In the genomic region with DNA sequence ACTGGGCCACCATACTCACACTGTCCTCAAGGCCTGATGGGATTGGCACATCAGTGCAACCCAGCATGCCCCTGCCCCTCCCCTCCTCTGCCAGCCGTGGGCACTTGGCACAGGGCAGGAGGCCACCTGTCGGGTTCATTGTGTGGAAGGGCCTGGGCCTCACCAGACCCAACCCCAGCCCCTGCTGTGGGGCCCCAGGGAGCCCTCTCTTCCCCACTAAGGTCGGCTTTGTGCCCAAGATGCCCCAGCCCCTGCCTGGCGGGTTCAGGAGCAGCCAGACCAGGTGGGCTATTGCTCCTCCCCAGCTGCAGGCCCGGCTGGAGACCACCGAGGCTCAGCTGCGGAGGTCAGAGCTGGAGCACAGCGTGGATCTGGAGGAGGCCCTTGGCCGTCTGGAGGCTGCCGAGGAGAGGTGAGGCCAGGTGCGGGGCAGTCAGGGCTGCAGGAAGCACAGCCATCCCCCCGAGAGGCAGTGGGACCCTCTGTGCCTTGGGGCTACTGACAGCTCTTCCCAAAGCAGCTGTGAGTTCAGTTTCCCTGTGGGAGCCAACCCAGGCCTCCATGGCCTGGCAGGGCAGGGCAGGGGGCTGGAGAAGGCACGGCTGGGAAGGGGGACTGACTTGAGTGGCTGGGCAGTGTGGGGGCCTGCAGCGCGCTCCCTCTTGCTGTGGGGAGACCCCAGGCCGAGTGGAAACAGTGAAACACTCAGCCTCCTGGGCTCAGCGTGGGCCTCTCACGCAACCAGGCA, we compare ENCODE assay signal across 10 cellular contexts. TPM values are rescaled to one million over a fixed set of nuclear protein-coding genes. Genes with fewer than 3 reads are reported as not detected.
DNase-seq lines count a peak whose midpoint lies in the region; ATAC-seq and TF ChIP-seq lines count a peak whose summit lies in the region.
"Had no signal": no experiment of that assay in that cellular context is flagged by ENCODE, and none has a peak within 500 bp of the region (broad histone marks: within the 10 kb centered on the region; RNA-seq: fewer than 3 reads in every experiment).

No MANE protein-coding gene starts in this region.

- no peaks in the 10 kb centered on the region for H3K36me3 ChIP-seq in SK-N-SH (replicated peaks in 1 of 2; ENCODE audit: control insufficient read depth in 1 of 2, insufficient read depth in 2 of 2, low read length in 1 of 2)

- no peaks in the 10 kb centered on the region for H3K27me3 ChIP-seq in SK-N-SH (ENCODE audit: insufficient read depth)

- no peak for TF ChIP-seq RAD21 in SK-N-SH (IDR thresholded peaks at IDR 0.05; ENCODE audit: low read length)

- intact Hi-C loops in head of caudate nucleus (cut with DNase I) = no loop called here

- no peak overlapping the region for H3K4me3 ChIP-seq in SK-N-SH (ENCODE audit: low read depth in 2 of 2, low read length in 1 of 2)

- H3K4me2 ChIP-seq in SK-N-SH = no peak overlapping the region

- H3K9me2 ChIP-seq in SK-N-SH = no peaks in the 10 kb centered on the region

- H3K9ac ChIP-seq in SK-N-SH = no peak overlapping the region

- H3K9me3 ChIP-seq in SK-N-SH = no peaks in the 10 kb centered on the region

- H2AFZ ChIP-seq in SK-N-SH (ENCODE audit: low read depth) = no peak overlapping the region

- no peak for TF ChIP-seq EP300 in SK-N-SH (IDR thresholded peaks at IDR 0.05; ENCODE audit: borderline replicate concordance in 1 of 2, low read depth in 1 of 2, low read length in 1 of 2)

- H3K4me1 ChIP-seq in SK-N-SH (ENCODE audit: control insufficient read depth in 1 of 2, insufficient read depth in 2 of 2, low read depth in 1 of 2, low read length in 1 of 2) = peaks cover 4 to 26% of the 10 kb centered on the region in 2 experiments; a peak in 2 of 4 replicates

- TF ChIP-seq CTCF in SK-N-SH (IDR thresholded peaks at IDR 0.05) = no peak

- DNase-seq in SK-N-SH (peak; percentile 30), NCI-H69 (lab: John Stamatoyannopoulos, UW) (peak; percentile 77), head of caudate nucleus (peak in 25 of 42 donors; percentile 0 to 30 (median 5)), retina (peak; percentile 1), midbrain (lab: John Stamatoyannopoulos, UW) (no peak), NCI-H2227 treated with DMSO at 0.1 percent for 48 hours (lab: John Stamatoyannopoulos, UW) (no peak)
- DNase-seq: EL, mammary epithelial cell had no signal

- POLR2A ChIA-PET in SK-N-SH (lab: Yijun Ruan, JAX) = no interaction called here

- ATAC-seq in SK-N-SH treated with all-trans-retinoic acid at 6 μM for 48 hours (no peak), HG02970 (IDR thresholded peaks at IDR 0.05; ENCODE audit: low FRiP score, unreplicated experiment) (no peak)

- H3F3A ChIP-seq in SK-N-SH (replicated peaks; ENCODE audit: insufficient read depth) = peaks cover 5% of the 10 kb centered on the region

- no peak overlapping the region for H3K27ac ChIP-seq in SK-N-SH (ENCODE audit: low read depth in 2 of 2, low read length in 1 of 2)

- CTCF ChIA-PET in SK-N-SH (lab: Yijun Ruan, JAX) = interaction anchor here (0.6 to 1.9 kb wide), 3 partner anchors 8 to 342 kb away, joined by 3 to 10 read pairs (median 8); no protein-coding TSS in a partner anchor

- H3K79me2 ChIP-seq in SK-N-SH (ENCODE audit: insufficient read depth) = no peaks in the 10 kb centered on the region

- 60% methylated on average over 1 of the region's 18 CpGs for WGBS in SK-N-SH (ENCODE audit: low lambda C conversion rate)

- no peaks in the 10 kb centered on the region for H4K20me1 ChIP-seq in SK-N-SH (ENCODE audit: insufficient read depth)

TF ChIP-seq in SK-N-SH, 30 proteins besides CTCF, POLR2A, EP300 and RAD21:
- TF ChIP-seq, protein P1, sequence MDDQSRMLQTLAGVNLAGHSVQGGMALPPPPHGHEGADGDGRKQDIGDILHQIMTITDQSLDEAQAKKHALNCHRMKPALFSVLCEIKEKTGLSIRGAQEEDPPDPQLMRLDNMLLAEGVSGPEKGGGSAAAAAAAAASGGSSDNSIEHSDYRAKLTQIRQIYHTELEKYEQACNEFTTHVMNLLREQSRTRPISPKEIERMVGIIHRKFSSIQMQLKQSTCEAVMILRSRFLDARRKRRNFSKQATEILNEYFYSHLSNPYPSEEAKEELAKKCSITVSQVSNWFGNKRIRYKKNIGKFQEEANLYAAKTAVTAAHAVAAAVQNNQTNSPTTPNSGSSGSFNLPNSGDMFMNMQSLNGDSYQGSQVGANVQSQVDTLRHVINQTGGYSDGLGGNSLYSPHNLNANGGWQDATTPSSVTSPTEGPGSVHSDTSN (IDR thresholded peaks at IDR 0.05) = no peak
- TF ChIP-seq EZH2phosphoT487 (IDR thresholded peaks at IDR 0.05; ENCODE audit: borderline replicate concordance, low read depth) (no peak), SMC3 (IDR thresholded peaks at IDR 0.05; ENCODE audit: low read depth, low read length) (no peak), ELF1 (IDR thresholded peaks at IDR 0.05) (no peak), GABPA (IDR thresholded peaks at IDR 0.05; ENCODE audit: low read depth) (no peak), FOXM1 (IDR thresholded peaks at IDR 0.05; ENCODE audit: low read depth) (no peak), TCF12 (IDR thresholded peaks at IDR 0.05) (no peak)
- TF ChIP-seq, protein P2, sequence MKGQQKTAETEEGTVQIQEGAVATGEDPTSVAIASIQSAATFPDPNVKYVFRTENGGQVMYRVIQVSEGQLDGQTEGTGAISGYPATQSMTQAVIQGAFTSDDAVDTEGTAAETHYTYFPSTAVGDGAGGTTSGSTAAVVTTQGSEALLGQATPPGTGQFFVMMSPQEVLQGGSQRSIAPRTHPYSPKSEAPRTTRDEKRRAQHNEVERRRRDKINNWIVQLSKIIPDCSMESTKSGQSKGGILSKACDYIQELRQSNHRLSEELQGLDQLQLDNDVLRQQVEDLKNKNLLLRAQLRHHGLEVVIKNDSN (IDR thresholded peaks at IDR 0.05; ENCODE audit: borderline replicate concordance, low read depth) = no peak

TF ChIP-seq in SK-N-SH treated with all-trans-retinoic acid at 6 μM for 48 hours, 23 proteins besides CTCF, POLR2A, EP300 and RAD21 (continues in another document):
- TF ChIP-seq OSR1 (CRISPR knock-in tag; IDR thresholded peaks at IDR 0.05) = no peak
- no peak for TF ChIP-seq ARNTL (CRISPR knock-in tag; IDR thresholded peaks at IDR 0.05; ENCODE audit: borderline replicate concordance, low read depth)
- TF ChIP-seq ZFP30 (CRISPR knock-in tag; IDR thresholded peaks at IDR 0.05) = no peak
- TF ChIP-seq ZNF565 (CRISPR knock-in tag; conservative IDR thresholded peaks at IDR 0.05; ENCODE audit: low read depth) = no peak
- TF ChIP-seq, protein P3, sequence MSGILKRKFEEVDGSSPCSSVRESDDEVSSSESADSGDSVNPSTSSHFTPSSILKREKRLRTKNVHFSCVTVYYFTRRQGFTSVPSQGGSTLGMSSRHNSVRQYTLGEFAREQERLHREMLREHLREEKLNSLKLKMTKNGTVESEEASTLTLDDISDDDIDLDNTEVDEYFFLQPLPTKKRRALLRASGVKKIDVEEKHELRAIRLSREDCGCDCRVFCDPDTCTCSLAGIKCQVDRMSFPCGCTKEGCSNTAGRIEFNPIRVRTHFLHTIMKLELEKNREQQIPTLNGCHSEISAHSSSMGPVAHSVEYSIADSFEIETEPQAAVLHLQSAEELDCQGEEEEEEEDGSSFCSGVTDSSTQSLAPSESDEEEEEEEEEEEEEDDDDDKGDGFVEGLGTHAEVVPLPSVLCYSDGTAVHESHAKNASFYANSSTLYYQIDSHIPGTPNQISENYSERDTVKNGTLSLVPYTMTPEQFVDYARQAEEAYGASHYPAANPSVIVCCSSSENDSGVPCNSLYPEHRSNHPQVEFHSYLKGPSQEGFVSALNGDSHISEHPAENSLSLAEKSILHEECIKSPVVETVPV (CRISPR knock-in tag; IDR thresholded peaks at IDR 0.05) = no peak
- no peak for TF ChIP-seq ISL1 (CRISPR knock-in tag; IDR thresholded peaks at IDR 0.05)
- no peak for TF ChIP-seq ESRRG (CRISPR knock-in tag; IDR thresholded peaks at IDR 0.05)
- TF ChIP-seq ZFP3 (CRISPR knock-in tag; IDR thresholded peaks at IDR 0.05) = no peak
- TF ChIP-seq, protein P4, sequence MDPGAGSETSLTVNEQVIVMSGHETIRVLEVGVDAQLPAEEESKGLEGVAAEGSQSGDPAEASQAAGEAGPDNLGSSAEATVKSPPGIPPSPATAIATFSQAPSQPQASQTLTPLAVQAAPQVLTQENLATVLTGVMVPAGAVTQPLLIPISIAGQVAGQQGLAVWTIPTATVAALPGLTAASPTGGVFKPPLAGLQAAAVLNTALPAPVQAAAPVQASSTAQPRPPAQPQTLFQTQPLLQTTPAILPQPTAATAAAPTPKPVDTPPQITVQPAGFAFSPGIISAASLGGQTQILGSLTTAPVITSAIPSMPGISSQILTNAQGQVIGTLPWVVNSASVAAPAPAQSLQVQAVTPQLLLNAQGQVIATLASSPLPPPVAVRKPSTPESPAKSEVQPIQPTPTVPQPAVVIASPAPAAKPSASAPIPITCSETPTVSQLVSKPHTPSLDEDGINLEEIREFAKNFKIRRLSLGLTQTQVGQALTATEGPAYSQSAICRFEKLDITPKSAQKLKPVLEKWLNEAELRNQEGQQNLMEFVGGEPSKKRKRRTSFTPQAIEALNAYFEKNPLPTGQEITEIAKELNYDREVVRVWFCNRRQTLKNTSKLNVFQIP (CRISPR knock-in tag; IDR thresholded peaks at IDR 0.05; ENCODE audit: borderline replicate concordance, low read depth) = no peak
- no peak for TF ChIP-seq TCF4 (CRISPR knock-in tag; IDR thresholded peaks at IDR 0.05; ENCODE audit: borderline replicate concordance)
- TF ChIP-seq CSDC2 (CRISPR knock-in tag; IDR thresholded peaks at IDR 0.05) = no peak
- TF ChIP-seq, protein P5, sequence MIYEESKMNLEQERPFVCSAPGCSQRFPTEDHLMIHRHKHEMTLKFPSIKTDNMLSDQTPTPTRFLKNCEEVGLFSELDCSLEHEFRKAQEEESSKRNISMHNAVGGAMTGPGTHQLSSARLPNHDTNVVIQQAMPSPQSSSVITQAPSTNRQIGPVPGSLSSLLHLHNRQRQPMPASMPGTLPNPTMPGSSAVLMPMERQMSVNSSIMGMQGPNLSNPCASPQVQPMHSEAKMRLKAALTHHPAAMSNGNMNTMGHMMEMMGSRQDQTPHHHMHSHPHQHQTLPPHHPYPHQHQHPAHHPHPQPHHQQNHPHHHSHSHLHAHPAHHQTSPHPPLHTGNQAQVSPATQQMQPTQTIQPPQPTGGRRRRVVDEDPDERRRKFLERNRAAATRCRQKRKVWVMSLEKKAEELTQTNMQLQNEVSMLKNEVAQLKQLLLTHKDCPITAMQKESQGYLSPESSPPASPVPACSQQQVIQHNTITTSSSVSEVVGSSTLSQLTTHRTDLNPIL (CRISPR knock-in tag; IDR thresholded peaks at IDR 0.05; ENCODE audit: low read depth) = no peak
- TF ChIP-seq RARB (CRISPR knock-in tag; IDR thresholded peaks at IDR 0.05) = no peak

RNA-seq across cellular contexts. Expression of a gene that starts 16.3 kb away (rescaled TPM):
- polyA plus RNA-seq in SK-N-SH (2012; rRNA removed) = not detected in 2 replicates
- polyA plus RNA-seq in SK-N-SH (2012; cell fraction: cytosol; rRNA removed) = not detected in 2 replicates
- polyA plus RNA-seq in SK-N-SH (2012; cell fraction: nucleus; rRNA removed) = 0.01 and 0.06 TPM in 2 replicates
- polyA plus RNA-seq: mammary epithelial cell had no signal

RNA-seq across cellular contexts. Expression of a gene that starts 26.5 kb away (rescaled TPM):
- polyA plus RNA-seq in SK-N-SH (2012; rRNA removed) = not detected in 2 replicates
- not detected in 2 replicates for polyA plus RNA-seq in SK-N-SH (2012; cell fraction: cytosol; rRNA removed)
- polyA plus RNA-seq in SK-N-SH (2012; cell fraction: nucleus; rRNA removed) = not detected in 2 replicates

RNA-seq across cellular contexts. Expression of a gene that starts 53.8 kb away (rescaled TPM):
- polyA plus RNA-seq in SK-N-SH (2012; rRNA removed) = not detected in 2 replicates
- not detected in 2 replicates for polyA plus RNA-seq in SK-N-SH (2012; cell fraction: cytosol; rRNA removed)
- not detected in 2 replicates for polyA plus RNA-seq in SK-N-SH (2012; cell fraction: nucleus; rRNA removed)
- polyA plus RNA-seq: mammary epithelial cell had no signal

Comparison
In these comparisons a context has a peak if more than half of its experiments do, and no peak if none do; other contexts are left out.
1. DNase-seq: peak in SK-N-SH (single experiment), NCI-H69 (single experiment), head of caudate nucleus (25 of 42) and retina (single experiment); none in midbrain (single experiment) and NCI-H2227 treated with DMSO at 0.1 percent for 48 hours (single experiment).